Comparison of ENCODE assay signal across 13 cellular contexts in the genomic region with DNA sequence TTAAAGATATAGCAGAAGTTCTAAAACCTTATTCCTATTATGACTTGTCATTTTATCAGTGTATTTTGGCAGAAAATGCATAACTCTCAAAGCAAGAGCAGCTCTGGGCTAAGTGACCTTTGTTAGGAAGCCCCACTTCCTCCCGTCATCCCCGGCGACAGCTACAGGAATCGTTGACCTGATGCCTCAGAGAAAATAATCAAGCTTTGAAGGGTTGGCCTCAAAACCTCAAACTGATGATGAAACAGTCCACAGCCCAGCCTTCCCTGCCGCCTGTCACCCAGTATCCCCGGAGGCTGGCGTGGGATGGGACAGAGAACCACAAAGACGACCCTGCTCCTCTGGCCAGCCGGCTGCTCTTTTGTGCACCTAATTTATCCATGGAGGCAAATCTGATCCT.
DNase-seq lines count a peak whose midpoint lies in the region; FAIRE-seq and TF ChIP-seq lines count a peak whose summit lies in the region.
"Had no signal": no experiment of that assay in that cellular context is flagged by ENCODE, and none has a peak within 500 bp of the region (broad histone marks: within the 10 kb centered on the region; RNA-seq: fewer than 3 reads in every experiment).

No MANE protein-coding gene starts in this region.

- DNase-seq in mammary epithelial cell (no peak), breast epithelium (ENCODE audit: low spot score in 2 of 2) (no peak), OCI-M1 (lab: John Stamatoyannopoulos, UW) (peak; percentile 92), hepatic stellate cell (ENCODE audit: low spot score) (peak; percentile 29), urothelium cell line (ENCODE audit: low spot score) (peak; percentile 44), NCI-H748 treated with DMSO at 0.1 percent for 48 hours (lab: John Stamatoyannopoulos, UW) (no peak), NCI-H226 (no peak), colonic mucosa (no peak)
- DNase-seq: effector memory CD8-positive, alpha-beta T cell; left cardiac atrium; NCI-H345; nephron progenitor cell had no signal

- H3K9ac ChIP-seq in mammary epithelial cell (ENCODE audit: insufficient read depth, low read length) (no peak overlapping the region), colonic mucosa (ENCODE audit: low read depth in 2 of 2, low read length in 2 of 2) (no peak overlapping the region)

- peak overlapping the region; percentile 32 for H2AFZ ChIP-seq in mammary epithelial cell (ENCODE audit: low read depth, low read length)

- no peak overlapping the region for H3K4me3 ChIP-seq in mammary epithelial cell (replicated peaks in 1 of 3; ENCODE audit: insufficient read depth in 1 of 3, low read depth in 2 of 3, low read length in 3 of 3)
- no peak overlapping the region for H3K4me3 ChIP-seq in breast epithelium
- H3K4me3 ChIP-seq in colonic mucosa = no peak overlapping the region

- H3K36me3 ChIP-seq in mammary epithelial cell (ENCODE audit: insufficient read depth, low read length) = no peaks in the 10 kb centered on the region
- no peaks in the 10 kb centered on the region for H3K36me3 ChIP-seq in breast epithelium
- H3K36me3 ChIP-seq in colonic mucosa = no peaks in the 10 kb centered on the region

- H3K4me1 ChIP-seq in mammary epithelial cell (ENCODE audit: insufficient read depth, low read length) (no peaks in the 10 kb centered on the region), breast epithelium (no peaks in the 10 kb centered on the region), colonic mucosa (no peaks in the 10 kb centered on the region)

- 5% methylated on average over 9 of the region's 9 CpGs for WGBS in mammary epithelial cell (ENCODE audit: low coverage, missing lambda C conversion rate)

- CTCF ChIA-PET in mammary epithelial cell (lab: Charles Lee; ENCODE audit: low non-redundant PET) = no interaction called here

- dilution Hi-C loops in mammary epithelial cell (cut with HindIII; ENCODE audit: low sequenced_read_pairs) = no loop called here

- TF ChIP-seq POLR2A in breast epithelium (IDR thresholded peaks at IDR 0.05) = no peak

- intact Hi-C loops in mammary epithelial cell (cut with micrococcal nuclease) (no loop called here), breast epithelium (cut with DNase I; ENCODE audit: low total_unique reads) (no loop called here), colonic mucosa (cut with DNase I) (no loop called here)

- H3K27me3 ChIP-seq in mammary epithelial cell (ENCODE audit: insufficient read depth, low read length) (peaks cover 6% of the 10 kb centered on the region), breast epithelium (no peaks in the 10 kb centered on the region), colonic mucosa (no peaks in the 10 kb centered on the region)

- no TSS peak for BruUV-seq in mammary epithelial cell (replicated peaks; lab: Mats Ljungman, UMichigan)

- H3K27ac ChIP-seq in mammary epithelial cell (ENCODE audit: insufficient read depth, low read depth, low read length) = no peak overlapping the region
- no peak overlapping the region for H3K27ac ChIP-seq in breast epithelium
- no peak overlapping the region for H3K27ac ChIP-seq in colonic mucosa
- H3K27ac ChIP-seq: RWPE1 had no signal

- no peaks in the 10 kb centered on the region for H3K79me2 ChIP-seq in mammary epithelial cell (ENCODE audit: insufficient read depth, low read length)

- no peaks in the 10 kb centered on the region for H4K20me1 ChIP-seq in mammary epithelial cell (ENCODE audit: insufficient read depth, low read length)

- H3K4me2 ChIP-seq in mammary epithelial cell (ENCODE audit: insufficient read depth, low read depth, low read length) = no peak overlapping the region

- TF ChIP-seq CTCF in mammary epithelial cell (conservative IDR thresholded peaks at IDR 0.05 in 1 of 2, IDR thresholded peaks at IDR 0.05 in 1 of 2; ENCODE audit: extremely low read depth in 1 of 2, insufficient read depth in 1 of 2, low read depth in 1 of 2, low read length in 2 of 2) (no peak), breast epithelium (IDR thresholded peaks at IDR 0.05) (no peak), colonic mucosa (IDR thresholded peaks at IDR 0.05) (no peak)

- in situ Hi-C loops in mammary epithelial cell (cut with MboI; ENCODE audit: low sequenced_read_pairs in 2 of 2) = no loop called here

- H3K9me3 ChIP-seq in mammary epithelial cell (replicated peaks; ENCODE audit: insufficient read depth, low read length) (no peaks in the 10 kb centered on the region), breast epithelium (no peaks in the 10 kb centered on the region), colonic mucosa (no peaks in the 10 kb centered on the region)

- no peak for FAIRE-seq in urothelium cell line (lab: Jason Lieb, UNC)

Comparison
In these comparisons a context has a peak if more than half of its experiments do, and no peak if none do; other contexts are left out.
1. DNase-seq: peak in OCI-M1 (single experiment), hepatic stellate cell (single experiment) and urothelium cell line (single experiment); none in mammary epithelial cell (single experiment), breast epithelium (0 of 2), NCI-H748 treated with DMSO at 0.1 percent for 48 hours (single experiment), NCI-H226 (single experiment) and colonic mucosa (single experiment).